18 cellular contexts compared by ENCODE assay signal in genomic region chr11:27571151-27571840, GRCh38.
DNase-seq lines count a peak whose midpoint lies in the region; ATAC-seq and TF ChIP-seq lines count a peak whose summit lies in the region.
"Had no signal": no experiment of that assay in that cellular context is flagged by ENCODE, and none has a peak within 500 bp of the region (broad histone marks: within the 10 kb centered on the region; RNA-seq: fewer than 3 reads in every experiment).

No MANE protein-coding gene starts in this region.

- H3K23ac ChIP-seq in neuronal stem cell (ENCODE audit: low read depth, low read length, poor library complexity) = no peak overlapping the region

- H4K20me1 ChIP-seq in SK-N-SH (ENCODE audit: insufficient read depth) (no peaks in the 10 kb centered on the region), fibroblast of lung (ENCODE audit: control insufficient read depth, extremely low read depth, insufficient read depth, low read length) (peaks cover 2% of the 10 kb centered on the region)

- H3K9me3 ChIP-seq in SK-N-SH = no peaks in the 10 kb centered on the region
- no peaks in the 10 kb centered on the region for H3K9me3 ChIP-seq in fibroblast of lung (ENCODE audit: control insufficient read depth, insufficient read depth, low read depth, low read length)
- H3K9me3 ChIP-seq in neuronal stem cell (replicated peaks in 1 of 2; ENCODE audit: control insufficient read depth in 2 of 2, insufficient read depth in 1 of 2, low read depth in 1 of 2, low read length in 2 of 2) = no peaks in the 10 kb centered on the region
- H3K9me3 ChIP-seq: esophagus squamous epithelium had no signal

- H3K4me1 ChIP-seq in SK-N-SH (ENCODE audit: control insufficient read depth in 1 of 2, insufficient read depth in 2 of 2, low read depth in 1 of 2, low read length in 1 of 2) (peaks cover 2 to 8% of the 10 kb centered on the region in 2 experiments; a peak in 3 of 4 replicates), fibroblast of lung (ENCODE audit: control insufficient read depth, extremely low read depth, insufficient read depth, low read length) (no peaks in the 10 kb centered on the region), neuronal stem cell (ENCODE audit: control insufficient read depth in 2 of 2, insufficient read depth in 1 of 2, low read depth in 1 of 2, low read length in 2 of 2) (peaks cover 2 to 13% of the 10 kb centered on the region in 2 donors)
- H3K4me1 ChIP-seq: esophagus squamous epithelium had no signal

- H2AFZ ChIP-seq in SK-N-SH (ENCODE audit: low read depth) (no peak overlapping the region; the same call in 1 of the 2 replicates), fibroblast of lung (ENCODE audit: low read length) (no peak overlapping the region), neuronal stem cell (ENCODE audit: low read length) (peak overlapping the region; percentile 43)

- H3K36me3 ChIP-seq in SK-N-SH (replicated peaks in 1 of 2; ENCODE audit: control insufficient read depth in 1 of 2, insufficient read depth in 2 of 2, low read length in 1 of 2) (no peaks in the 10 kb centered on the region), fibroblast of lung (ENCODE audit: control insufficient read depth, insufficient read depth, low read length) (no peaks in the 10 kb centered on the region), neuronal stem cell (replicated peaks in 1 of 2; ENCODE audit: control insufficient read depth in 2 of 2, insufficient read depth in 2 of 2, low read length in 2 of 2) (no peaks in the 10 kb centered on the region)
- H3K36me3 ChIP-seq: esophagus squamous epithelium had no signal

- H3K4me3 ChIP-seq in SK-N-SH (ENCODE audit: low read depth in 2 of 2, low read length in 1 of 2) = no peak overlapping the region
- H3K4me3 ChIP-seq in fibroblast of lung (replicated peaks in 1 of 4; ENCODE audit: control extremely low read depth in 1 of 4, insufficient read depth in 1 of 4, low read depth in 3 of 4, low read length in 4 of 4) = no peak overlapping the region
- H3K4me3 ChIP-seq in neuronal stem cell (ENCODE audit: low read length in 2 of 2) = no peak overlapping the region
- H3K4me3 ChIP-seq: esophagus squamous epithelium, skin epidermis had no signal

- H3K79me1 ChIP-seq in neuronal stem cell (ENCODE audit: low read depth, low read length) = no peaks in the 10 kb centered on the region

- no peak overlapping the region for H2BK15ac ChIP-seq in neuronal stem cell (ENCODE audit: low read length)

- no peak overlapping the region for H3K9ac ChIP-seq in SK-N-SH
- H3K9ac ChIP-seq in fibroblast of lung (ENCODE audit: insufficient read depth, low read length) = no peak overlapping the region
- H3K9ac ChIP-seq in neuronal stem cell (ENCODE audit: low read depth, low read length, poor library complexity) = no peak overlapping the region

- no peak overlapping the region for H2BK120ac ChIP-seq in neuronal stem cell (ENCODE audit: low read depth, low read length)

- no peaks in the 10 kb centered on the region for H3K9me2 ChIP-seq in SK-N-SH

- WGBS in SK-N-SH (ENCODE audit: low lambda C conversion rate) = 88% methylated on average over 5 of the region's 5 CpGs
- WGBS in neuronal stem cell (ENCODE audit: extremely low coverage in 2 of 2, insufficient read length in 2 of 2, insufficient replicate concordance in 1 of 2), 2 donors = no CpG with 5 or more reads among the region's 5 CpGs

- no peak overlapping the region for H4K8ac ChIP-seq in neuronal stem cell (ENCODE audit: low read depth, low read length)

- no peak overlapping the region for H3K18ac ChIP-seq in neuronal stem cell (ENCODE audit: low read length)

- CTCF ChIA-PET in SK-N-SH (lab: Yijun Ruan, JAX) = no interaction called here

- H2BK12ac ChIP-seq in neuronal stem cell (ENCODE audit: low read length) = no peak overlapping the region

- POLR2A ChIA-PET in SK-N-SH (lab: Yijun Ruan, JAX) = no interaction called here

- no peak overlapping the region for H3K14ac ChIP-seq in neuronal stem cell (ENCODE audit: low read length)

- H2AK5ac ChIP-seq in neuronal stem cell (ENCODE audit: low read depth, low read length) = no peak overlapping the region

- DNase-seq in AG20443 (ENCODE audit: low spot score) = peak; percentile 35
- peak; percentile 7 for DNase-seq in SK-N-SH
- peak; percentile 77 to 85 for DNase-seq in fibroblast of lung (ENCODE audit: low read depth in 2 of 2)
- no peak for DNase-seq in neuronal stem cell (ENCODE audit: low spot score)
- no peak for DNase-seq in Kasumi-1 (lab: John Stamatoyannopoulos, UW)
- DNase-seq in D341Med (ENCODE audit: low spot score) = no peak
- DNase-seq: activated naive CD8-positive, alpha-beta T cell treated with anti-CD3 and anti-CD28 coated beads for 36 hours; activated T-cell treated with anti-CD3 and anti-CD28 coated beads, Interleukin-2, amount 50 U/mL, for 4 hours; esophagus squamous epithelium; mammary epithelial cell; NCI-H1105; NCI-H2227 treated with DMSO at 0.1 percent for 48 hours; Right ventricle myocardium superior; stimulated activated naive CD4-positive, alpha-beta T cell; T1000 had no signal

- H3F3A ChIP-seq in SK-N-SH (replicated peaks; ENCODE audit: insufficient read depth) = no peaks in the 10 kb centered on the region

- no peak overlapping the region for H3K4ac ChIP-seq in neuronal stem cell (ENCODE audit: low read length)

- TF ChIP-seq CTCF in SK-N-SH (IDR thresholded peaks at IDR 0.05) (no peak), fibroblast of lung (conservative IDR thresholded peaks at IDR 0.05 in 1 of 2, IDR thresholded peaks at IDR 0.05 in 1 of 2; ENCODE audit: low read depth in 1 of 2, low read length in 2 of 2) (no peak)

- H3K4me2 ChIP-seq in SK-N-SH (no peak overlapping the region), fibroblast of lung (ENCODE audit: extremely low read depth, insufficient read depth, low read length) (no peak overlapping the region), neuronal stem cell (ENCODE audit: insufficient read depth, low read length, poor library complexity, severe bottlenecking) (no peak overlapping the region)

- TF ChIP-seq RAD21 in SK-N-SH (IDR thresholded peaks at IDR 0.05; ENCODE audit: low read length) = no peak

- H4K91ac ChIP-seq in neuronal stem cell (ENCODE audit: low read depth, low read length, poor library complexity) = no peak overlapping the region

- no peak overlapping the region for H2BK5ac ChIP-seq in neuronal stem cell (ENCODE audit: low read length)

- no peak for TF ChIP-seq EP300 in SK-N-SH (IDR thresholded peaks at IDR 0.05; ENCODE audit: borderline replicate concordance in 1 of 2, low read depth in 1 of 2, low read length in 1 of 2)

- H3K79me2 ChIP-seq in SK-N-SH (ENCODE audit: insufficient read depth) (no peaks in the 10 kb centered on the region), fibroblast of lung (ENCODE audit: control insufficient read depth, insufficient read depth, low read length) (no peaks in the 10 kb centered on the region)

- peak overlapping the region in 1 of 2 experiments; percentile 1; a peak in 1 of 4 replicates for H3K27ac ChIP-seq in SK-N-SH (ENCODE audit: low read depth in 2 of 2, low read length in 1 of 2)
- no peak overlapping the region for H3K27ac ChIP-seq in fibroblast of lung (ENCODE audit: insufficient read depth, low read length)
- no peak overlapping the region for H3K27ac ChIP-seq in neuronal stem cell (replicated peaks; ENCODE audit: low read length)
- H3K27ac ChIP-seq: esophagus squamous epithelium, skin epidermis had no signal

- no peaks in the 10 kb centered on the region for H3K27me3 ChIP-seq in SK-N-SH (ENCODE audit: insufficient read depth)
- H3K27me3 ChIP-seq in fibroblast of lung (ENCODE audit: control insufficient read depth, insufficient read depth, low read length) = no peaks in the 10 kb centered on the region
- no peaks in the 10 kb centered on the region for H3K27me3 ChIP-seq in neuronal stem cell (ENCODE audit: control insufficient read depth in 3 of 3, insufficient read depth in 3 of 3, low read depth in 1 of 3, low read length in 3 of 3)
- H3K27me3 ChIP-seq: esophagus squamous epithelium had no signal

- ATAC-seq in HG03159 (IDR thresholded peaks at IDR 0.05; ENCODE audit: unreplicated experiment) = no peak
- no peak for ATAC-seq in GM19395 (IDR thresholded peaks at IDR 0.05; ENCODE audit: unreplicated experiment)
- ATAC-seq: activated T-cell treated with anti-CD3 and anti-CD28 coated beads, Interleukin-2, amount 50 U/mL, for 4 hours had no signal

TF ChIP-seq in SK-N-SH, 30 proteins besides CTCF, POLR2A, EP300 and RAD21:
- TF ChIP-seq FOXM1 (IDR thresholded peaks at IDR 0.05; ENCODE audit: low read depth) = no peak

Comparison
In these comparisons a context has a peak if more than half of its experiments do, and no peak if none do; other contexts are left out.
1. DNase-seq: peak in AG20443 (single experiment), SK-N-SH (single experiment) and fibroblast of lung (2 of 2); none in neuronal stem cell (single experiment), Kasumi-1 (0 of 2) and D341Med (single experiment).